1 cellular context compared by ENCODE assay signal in genomic region chr2:48323146-48323545, GRCh38.
TF ChIP-seq lines count a peak whose summit lies in the region.

No MANE protein-coding gene starts in this region.

TF ChIP-seq in GM12878, 131 proteins besides CTCF, POLR2A, EP300 and RAD21:
- 0 out of 2 replicates have a peak, but pooled peaks have one; percentile 9 for TF ChIP-seq RAD51 (IDR thresholded peaks at IDR 0.05)
- TF ChIP-seq, protein P1, sequence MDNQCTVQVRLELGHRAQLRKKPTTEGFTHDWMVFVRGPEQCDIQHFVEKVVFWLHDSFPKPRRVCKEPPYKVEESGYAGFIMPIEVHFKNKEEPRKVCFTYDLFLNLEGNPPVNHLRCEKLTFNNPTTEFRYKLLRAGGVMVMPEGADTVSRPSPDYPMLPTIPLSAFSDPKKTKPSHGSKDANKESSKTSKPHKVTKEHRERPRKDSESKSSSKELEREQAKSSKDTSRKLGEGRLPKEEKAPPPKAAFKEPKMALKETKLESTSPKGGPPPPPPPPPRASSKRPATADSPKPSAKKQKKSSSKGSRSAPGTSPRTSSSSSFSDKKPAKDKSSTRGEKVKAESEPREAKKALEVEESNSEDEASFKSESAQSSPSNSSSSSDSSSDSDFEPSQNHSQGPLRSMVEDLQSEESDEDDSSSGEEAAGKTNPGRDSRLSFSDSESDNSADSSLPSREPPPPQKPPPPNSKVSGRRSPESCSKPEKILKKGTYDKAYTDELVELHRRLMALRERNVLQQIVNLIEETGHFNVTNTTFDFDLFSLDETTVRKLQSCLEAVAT (IDR thresholded peaks at IDR 0.05) = no peak
- no peak for TF ChIP-seq JUNB (IDR thresholded peaks at IDR 0.05)
- no peak for TF ChIP-seq BMI1 (IDR thresholded peaks at IDR 0.05; ENCODE audit: borderline replicate concordance)
- TF ChIP-seq ZNF207 (IDR thresholded peaks at IDR 0.05; ENCODE audit: borderline replicate concordance) = no peak
- TF ChIP-seq MTA3 (IDR thresholded peaks at IDR 0.05; ENCODE audit: borderline replicate concordance, low read length) = no peak
- TF ChIP-seq SIX5 (IDR thresholded peaks at IDR 0.05; ENCODE audit: low read depth, low read length, severe bottlenecking) = no peak
- 0 out of 2 replicates have a peak, but pooled peaks have one; percentile 29 for TF ChIP-seq YY1 (IDR thresholded peaks at IDR 0.05; ENCODE audit: low read depth, low read length)
- TF ChIP-seq ZSCAN29 (IDR thresholded peaks at IDR 0.05) = no peak
- no peak for TF ChIP-seq ESRRA (IDR thresholded peaks at IDR 0.05; ENCODE audit: low read length)
- TF ChIP-seq MTA2 (IDR thresholded peaks at IDR 0.05; ENCODE audit: low read depth) = peak; percentile 7; the same call in 1 of the 2 replicates
